Comparison of ENCODE assay signal across 27 cellular contexts in genomic region chr11:91630916-91631673, GRCh38.
"Had no signal": no experiment of that assay in that cellular context is flagged by ENCODE, and none has a peak within 500 bp of the region (broad histone marks: within the 10 kb centered on the region; RNA-seq: fewer than 3 reads in every experiment).

No MANE protein-coding gene starts in this region.

- H3K4me1 ChIP-seq: ascending aorta, breast epithelium had no signal

- H3K4me3 ChIP-seq: ascending aorta, breast epithelium, MG63 had no signal

- H3K27ac ChIP-seq: ascending aorta, breast epithelium, KMS-11 had no signal

- DNase-seq: activated CD4-positive, alpha-beta T cell treated with anti-CD3 and anti-CD28 coated beads for 48 hours; activated CD4-positive, alpha-beta T cell treated with anti-CD3 and anti-CD28 coated beads, Interleukin-2, amount 50 U/mL, for 4 hours; activated CD4-positive, CD25-positive, alpha-beta regulatory T cell treated with anti-CD3 and anti-CD28 coated beads, Interleukin-2, amount 50 U/mL, for 72 hours; activated CD8-positive, alpha-beta memory T cell treated with anti-CD3 and anti-CD28 coated beads, Interleukin-2, amount 50 U/mL, for 48 hours; activated CD8-positive, alpha-beta T cell treated with anti-CD3 and anti-CD28 coated beads, Interleukin-2, amount 10 ng/mL, durations not matched to agents 7 days and 5 days; activated naive CD4-positive, alpha-beta T cell; activated T-cell treated with anti-CD3 and anti-CD28 coated beads, Interleukin-2, amount 50 U/mL, for 1 hour; amniotic stem cell; caudate nucleus; MG63; MV-4-11; NCI-H1092 treated with DMSO at 0.1 percent for 48 hours; NCI-H1417 treated with DMSO at 0.1 percent for 48 hours; NCI-H1694 treated with DMSO at 0.1 percent for 48 hours; NCI-H2029 treated with DMSO at 0.1 percent for 48 hours; NCI-H345; NCI-H510A; NCI-H526 treated with DMSO at 0.1 percent for 48 hours; NCI-H82; NK-92 treated with Interleukin-12 subunit alpha and Interleukin-12 subunit beta, amount 100 ng/mL, for 24 hours; PC-3; SHP77; T-helper 17 cell; T-helper 9 cell had no signal

- H3K9me3 ChIP-seq: ascending aorta, breast epithelium, MG63 had no signal

- H3K36me3 ChIP-seq: ascending aorta, breast epithelium, MG63 had no signal

- H3K27me3 ChIP-seq: ascending aorta, breast epithelium, MG63 had no signal
